ENCODE assay signal across 8 cellular contexts in genomic region chr2:106104332-106105062, GRCh38.
DNase-seq lines count a peak whose midpoint lies in the region; ATAC-seq and TF ChIP-seq lines count a peak whose summit lies in the region.

No MANE protein-coding gene starts in this region.

- H2AFZ ChIP-seq in Loucy (ENCODE audit: low read length), result no peak overlapping the region

- H3K9me2 ChIP-seq in DOHH2 (replicated peaks; ENCODE audit: control insufficient read depth, low read length) (no peaks in the 10 kb centered on the region), Loucy (replicated peaks; ENCODE audit: low read depth, low read length) (no peaks in the 10 kb centered on the region)

- intact Hi-C loops in head of caudate nucleus (cut with DNase I) (loop anchor here (10.0 kb wide), 1 partner anchor 470 kb away; no protein-coding TSS in a partner anchor), psoas muscle (cut with DNase I) (loop anchor here (1.0 to 5.0 kb wide), 6 partner anchors 88 to 478 kb away; partner anchors contain the start of genes RGPD3 (in 1 of the 2) and UXS1 (in 1 of the 2))

- ATAC-seq in GM21786 (IDR thresholded peaks at IDR 0.05; ENCODE audit: unreplicated experiment), result peak; percentile 47
- peak; percentile 50 to 62 for ATAC-seq in activated naive CD4-positive, alpha-beta T cell treated with anti-CD3 and anti-CD28 coated beads, Interleukin-2, amount 50 U/mL, for 72 hours
- peak; percentile 54 to 73 (median 56) for ATAC-seq in psoas muscle

- H3K4me2 ChIP-seq in DOHH2 (ENCODE audit: low read length) (no peak overlapping the region), Loucy (ENCODE audit: low read depth, low read length, poor library complexity, severe bottlenecking) (no peak overlapping the region)

- no peaks in the 10 kb centered on the region for H3K36me3 Mint-ChIP-seq in activated naive CD4-positive, alpha-beta T cell treated with anti-CD3 and anti-CD28 coated beads, Interleukin-2, amount 50 U/mL, for 72 hours

- no peak overlapping the region for H3K4me3 ChIP-seq in DOHH2 (ENCODE audit: low read length)
- no peak overlapping the region for H3K4me3 ChIP-seq in Loucy (ENCODE audit: low read length, poor library complexity, severe bottlenecking)
- no peak overlapping the region for H3K4me3 ChIP-seq in SK-N-MC
- H3K4me3 ChIP-seq in psoas muscle, result no peak overlapping the region

- no peak overlapping the region for H3K27ac ChIP-seq in DOHH2 (ENCODE audit: low read depth, low read length)
- H3K27ac ChIP-seq in SK-N-MC, result no peak overlapping the region
- H3K27ac ChIP-seq in psoas muscle, result no peak overlapping the region

- peak; percentile 91 for TF ChIP-seq CTCF in DOHH2 (IDR thresholded peaks at IDR 0.05; ENCODE audit: low read depth, low read length, poor library complexity, severe bottlenecking)
- peak; percentile 99 for TF ChIP-seq CTCF in Loucy (conservative IDR thresholded peaks at IDR 0.05; ENCODE audit: low read length)
- TF ChIP-seq CTCF in psoas muscle (IDR thresholded peaks at IDR 0.05), result peak; percentile 97

- peak overlapping the region in 1 of 2 donors; percentile 44 for H3K27ac Mint-ChIP-seq in activated naive CD4-positive, alpha-beta T cell treated with anti-CD3 and anti-CD28 coated beads, Interleukin-2, amount 50 U/mL, for 72 hours

- H3F3A ChIP-seq in DOHH2 (ENCODE audit: control insufficient read depth, insufficient read depth), result no peaks in the 10 kb centered on the region
- H3F3A ChIP-seq in Loucy (ENCODE audit: low read depth), result no peaks in the 10 kb centered on the region

- H3K9me3 Mint-ChIP-seq in activated naive CD4-positive, alpha-beta T cell treated with anti-CD3 and anti-CD28 coated beads, Interleukin-2, amount 50 U/mL, for 72 hours, result no peaks in the 10 kb centered on the region

- WGBS in psoas muscle, 3 donors, result 50 to 62% (median 59%) methylated on average over 16 of the region's 16 CpGs

- H3K79me2 ChIP-seq in DOHH2 (ENCODE audit: control insufficient read depth, low read length), result no peaks in the 10 kb centered on the region
- H3K79me2 ChIP-seq in Loucy (ENCODE audit: insufficient read depth, low read length), result no peaks in the 10 kb centered on the region

- DNase-seq in SK-N-MC (ENCODE audit: low read depth, low spot score) (peak; percentile 24), head of caudate nucleus (peak in 41 of 42 donors; percentile 15 to 84 (median 63)), psoas muscle (no peak), OCI-M2 (lab: John Stamatoyannopoulos, UW; ENCODE audit: unreplicated experiment) (no peak)
- peak in 1 of 2 donors; percentile 68 for DNase-seq in activated naive CD4-positive, alpha-beta T cell treated with anti-CD3 and anti-CD28 coated beads, Interleukin-2, amount 50 U/mL, for 72 hours (ENCODE audit: low spot score in 2 of 2)

- H3K9me3 ChIP-seq in DOHH2 (ENCODE audit: control insufficient read depth, insufficient read depth, low read length) (no peaks in the 10 kb centered on the region), Loucy (ENCODE audit: insufficient read depth, low read depth, low read length) (no peaks in the 10 kb centered on the region), SK-N-MC (ENCODE audit: low read depth, low read length) (no peaks in the 10 kb centered on the region), psoas muscle (no peaks in the 10 kb centered on the region)

- no peaks in the 10 kb centered on the region for H3K4me1 ChIP-seq in DOHH2 (ENCODE audit: control insufficient read depth, low read length)
- no peaks in the 10 kb centered on the region for H3K4me1 ChIP-seq in Loucy (ENCODE audit: insufficient read depth, low read length, poor library complexity, severe bottlenecking)
- H3K4me1 ChIP-seq in psoas muscle, result peaks cover 20% of the 10 kb centered on the region

- H3K36me3 ChIP-seq in DOHH2 (ENCODE audit: control insufficient read depth, low read length), result no peaks in the 10 kb centered on the region
- H3K36me3 ChIP-seq in Loucy (ENCODE audit: insufficient read depth, low read length), result peaks cover 61% of the 10 kb centered on the region; the same call in 1 of the 2 replicates
- no peaks in the 10 kb centered on the region for H3K36me3 ChIP-seq in SK-N-MC (ENCODE audit: insufficient read depth, low read length)
- H3K36me3 ChIP-seq in psoas muscle (ENCODE audit: insufficient read depth in 1 of 2, low read depth in 1 of 2), result peaks cover 0 to 11% of the 10 kb centered on the region in 2 donors

- H3K9ac ChIP-seq in Loucy (ENCODE audit: low read depth, low read length, poor library complexity, severe bottlenecking), result no peak overlapping the region
- no peak overlapping the region for H3K9ac ChIP-seq in SK-N-MC (ENCODE audit: insufficient read length)

- H4K20me1 ChIP-seq in DOHH2 (ENCODE audit: control insufficient read depth, insufficient read depth, low read depth, low read length) (no peaks in the 10 kb centered on the region), Loucy (ENCODE audit: insufficient read depth, low read length, poor library complexity, severe bottlenecking) (no peaks in the 10 kb centered on the region)

- H3K27me3 ChIP-seq in DOHH2 (ENCODE audit: control insufficient read depth, low read length) (no peaks in the 10 kb centered on the region), Loucy (ENCODE audit: insufficient read depth, low read length, poor library complexity, severe bottlenecking) (no peaks in the 10 kb centered on the region), psoas muscle (ENCODE audit: insufficient read depth in 3 of 3, low read length in 2 of 3) (no peaks in the 10 kb centered on the region)

Comparison
In these comparisons a context has a peak if more than half of its experiments do, and no peak if none do; other contexts are left out.
1. DNase-seq: peak in SK-N-MC (single experiment) and head of caudate nucleus (41 of 42); none in psoas muscle (0 of 2) and OCI-M2 (single experiment).
2. Peak in every context shown above with its lines, with median percentiles within 50 percentile points of each other: CTCF ChIP-seq and ATAC-seq.